Comparison of ENCODE assay signal across 34 cellular contexts in the genomic region with DNA sequence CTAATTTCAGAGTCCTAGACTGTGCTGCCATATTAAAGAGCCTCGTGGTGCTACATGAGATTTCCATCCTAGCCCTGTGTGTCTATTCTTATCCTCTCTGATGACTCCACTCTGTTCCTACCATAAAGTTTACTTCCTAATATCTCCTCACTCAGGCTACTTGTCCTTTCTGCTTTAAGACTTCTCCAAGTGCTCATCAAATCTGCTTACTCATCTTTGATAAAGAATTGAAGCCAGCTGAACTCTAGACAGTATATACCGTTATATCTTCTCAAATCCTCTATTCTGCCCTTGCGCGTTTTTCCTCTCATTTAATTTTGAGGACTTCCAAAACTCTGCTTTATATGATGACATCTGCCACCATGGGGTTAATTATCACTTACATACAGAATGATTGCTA.
"Had no signal": no experiment of that assay in that cellular context is flagged by ENCODE, and none has a peak within 500 bp of the region (broad histone marks: within the 10 kb centered on the region; RNA-seq: fewer than 3 reads in every experiment).

No MANE protein-coding gene starts in this region.

- DNase-seq: Karpas-422, Kasumi-1, MM.1S, MV-4-11, NCI-H1048, NCI-H1092, NCI-H1092 treated with DMSO at 0.1 percent for 48 hours, NCI-H1105, NCI-H1105 treated with DMSO at 0.1 percent for 48 hours, NCI-H1417, NCI-H1417 treated with DMSO at 0.1 percent for 48 hours, NCI-H1436, NCI-H1436 treated with DMSO at 0.1 percent for 48 hours, NCI-H146, NCI-H1694, NCI-H1694 treated with DMSO at 0.1 percent for 48 hours, NCI-H187, NCI-H187 treated with DMSO at 0.1 percent for 48 hours, NCI-H1930, NCI-H2029, NCI-H2029 treated with DMSO at 0.1 percent for 48 hours, NCI-H2081, NCI-H2081 treated with DMSO at 0.1 percent for 48 hours, NCI-H2107, NCI-H2171, NCI-H2171 treated with DMSO at 0.1 percent for 48 hours, NCI-H2227 treated with DMSO at 0.1 percent for 48 hours, NCI-H226, NCI-H345, NCI-H446, NCI-H446 treated with DMSO at 0.1 percent for 48 hours, NCI-H510A, NCI-H510A treated with DMSO at 0.1 percent for 48 hours, NCI-H524 had no signal
